In genomic region chr21:34024382-34024693, GRCh38 we compare ENCODE assay signal across 18 cellular contexts. TPM values are rescaled to one million over a fixed set of nuclear protein-coding genes. Genes with fewer than 3 reads are reported as not detected.
DNase-seq lines count a peak whose midpoint lies in the region; ATAC-seq and TF ChIP-seq lines count a peak whose summit lies in the region.
"Had no signal": no experiment of that assay in that cellular context is flagged by ENCODE, and none has a peak within 500 bp of the region (broad histone marks: within the 10 kb centered on the region; RNA-seq: fewer than 3 reads in every experiment).

No MANE protein-coding gene starts in this region.

- CTCF ChIA-PET in Panc1 (lab: Charles Lee): interaction anchor here (0.6 kb wide), 1 partner anchor 320 kb away, joined by 3 read pairs; no protein-coding TSS in a partner anchor
- CTCF ChIA-PET in activated CD4-positive, alpha-beta T cell treated with anti-CD3 and anti-CD28 coated beads, Interleukin-2, amount 10 ng/mL, durations not matched to agents 7 days and 5 days (lab: Charles Lee): interaction anchor here (0.6 to 1.1 kb wide), 2 partner anchors 37 to 53 kb away, joined by 3 read pairs; no protein-coding TSS in a partner anchor

- H3K27me3 ChIP-seq in Panc1 (ENCODE audit: control insufficient read depth, insufficient read depth, low read length) (no peaks in the 10 kb centered on the region), muscle layer of colon (ENCODE audit: control insufficient read depth in 1 of 2, insufficient read depth in 2 of 2, low read length in 2 of 2) (no peaks in the 10 kb centered on the region)

- intact Hi-C loops in Panc1 (cut with micrococcal nuclease; ENCODE audit: unreplicated experiment): no loop called here

- H3K36me3 ChIP-seq in Panc1 (ENCODE audit: control insufficient read depth, insufficient read depth, low read length): no peaks in the 10 kb centered on the region
- no peaks in the 10 kb centered on the region for H3K36me3 ChIP-seq in muscle layer of colon (ENCODE audit: insufficient read depth, low read length)

- no peaks in the 10 kb centered on the region for H3K9me3 Mint-ChIP-seq in natural killer cell treated with Interleukin-12 subunit alpha and Interleukin-12 subunit beta and Interleukin-15 and Interleukin-18, amount 100 ng/mL, for 72 hours
- peaks cover 4% of the 10 kb centered on the region for H3K9me3 Mint-ChIP-seq in activated CD4-positive, alpha-beta T cell treated with anti-CD3 and anti-CD28 coated beads, Interleukin-2, amount 10 ng/mL, durations not matched to agents 7 days and 5 days
- no peaks in the 10 kb centered on the region for H3K9me3 Mint-ChIP-seq in endothelial cell (ENCODE audit: unreplicated experiment)
- H3K9me3 Mint-ChIP-seq: GM23338 had no signal

- BruUV-seq in Panc1 (replicated peaks; lab: Mats Ljungman, UMichigan): no TSS peak

- POLR2A ChIA-PET in Panc1 (lab: Charles Lee): no interaction called here
- POLR2A ChIA-PET in activated CD4-positive, alpha-beta T cell treated with anti-CD3 and anti-CD28 coated beads, Interleukin-2, amount 10 ng/mL, durations not matched to agents 7 days and 5 days (lab: Charles Lee): interaction anchor here (1.1 kb wide), 1 partner anchor 69 kb away, joined by 4 read pairs; no protein-coding TSS in a partner anchor

- H3K9me3 ChIP-seq in Panc1 (ENCODE audit: control insufficient read depth, insufficient read depth, low read depth, low read length) (no peaks in the 10 kb centered on the region), muscle layer of colon (ENCODE audit: low read length) (no peaks in the 10 kb centered on the region)

- H3K4me1 Mint-ChIP-seq in natural killer cell treated with Interleukin-12 subunit alpha and Interleukin-12 subunit beta and Interleukin-15 and Interleukin-18, amount 100 ng/mL, for 72 hours (ENCODE audit: low read depth in 2 of 2): peaks cover 6 to 37% of the 10 kb centered on the region in 2 donors
- H3K4me1 Mint-ChIP-seq in activated CD4-positive, alpha-beta T cell treated with anti-CD3 and anti-CD28 coated beads, Interleukin-2, amount 10 ng/mL, durations not matched to agents 7 days and 5 days: peaks cover 17% of the 10 kb centered on the region
- H3K4me1 Mint-ChIP-seq in endothelial cell (ENCODE audit: unreplicated experiment): peaks cover 3% of the 10 kb centered on the region

- DNase-seq in Panc1 (ENCODE audit: low read depth, low spot score) (no peak), endothelial cell (ENCODE audit: low spot score) (no peak), mesenteric fat pad (ENCODE audit: low spot score) (no peak), LoVo (ENCODE audit: low spot score) (no peak)
- no peak for DNase-seq in natural killer cell treated with Interleukin-12 subunit alpha and Interleukin-12 subunit beta and Interleukin-15 and Interleukin-18, amount 100 ng/mL, for 72 hours (ENCODE audit: low spot score)
- DNase-seq in activated CD4-positive, alpha-beta T cell treated with anti-CD3 and anti-CD28 coated beads, Interleukin-2, amount 10 ng/mL, durations not matched to agents 7 days and 5 days: no peak
- DNase-seq: Caco-2; CD4-positive, CD25-positive, alpha-beta regulatory T cell; CD8-positive, alpha-beta T cell; DMS153; EL; GDM1; H9 had no signal

- peak overlapping the region; percentile 6; the same call in 1 of the 2 replicates for H3K27ac ChIP-seq in Panc1 (ENCODE audit: low read length)
- peak overlapping the region; percentile 10 for H3K27ac ChIP-seq in muscle layer of colon (ENCODE audit: low read depth, low read length)
- H3K27ac ChIP-seq: C4-2B had no signal

- in situ Hi-C loops in Panc1 (cut with HindIII; ENCODE audit: low pct_unique_long_range_greater_than_20kb, low sequenced_read_pairs): no loop called here

- TF ChIP-seq CTCF in Panc1 (IDR thresholded peaks at IDR 0.05) (no peak), endothelial cell (IDR thresholded peaks at IDR 0.05; ENCODE audit: unreplicated experiment) (no peak)

- ATAC-seq in Panc1: no peak
- peak; percentile 11 to 45 for ATAC-seq in natural killer cell treated with Interleukin-12 subunit alpha and Interleukin-12 subunit beta and Interleukin-15 and Interleukin-18, amount 100 ng/mL, for 72 hours
- ATAC-seq: CD8-positive, alpha-beta T cell; GM12878; GM23338; HCT116 had no signal

- no peak overlapping the region for H3K27ac Mint-ChIP-seq in natural killer cell treated with Interleukin-12 subunit alpha and Interleukin-12 subunit beta and Interleukin-15 and Interleukin-18, amount 100 ng/mL, for 72 hours
- no peak overlapping the region for H3K27ac Mint-ChIP-seq in activated CD4-positive, alpha-beta T cell treated with anti-CD3 and anti-CD28 coated beads, Interleukin-2, amount 10 ng/mL, durations not matched to agents 7 days and 5 days
- no peak overlapping the region for H3K27ac Mint-ChIP-seq in endothelial cell (ENCODE audit: unreplicated experiment)
- H3K27ac Mint-ChIP-seq: CD4-positive, CD25-positive, alpha-beta regulatory T cell; CD8-positive, alpha-beta T cell; GM23338; H9 had no signal

- H3K36me3 Mint-ChIP-seq in natural killer cell treated with Interleukin-12 subunit alpha and Interleukin-12 subunit beta and Interleukin-15 and Interleukin-18, amount 100 ng/mL, for 72 hours: no peaks in the 10 kb centered on the region
- no peaks in the 10 kb centered on the region for H3K36me3 Mint-ChIP-seq in activated CD4-positive, alpha-beta T cell treated with anti-CD3 and anti-CD28 coated beads, Interleukin-2, amount 10 ng/mL, durations not matched to agents 7 days and 5 days (ENCODE audit: low read depth)
- no peaks in the 10 kb centered on the region for H3K36me3 Mint-ChIP-seq in endothelial cell (ENCODE audit: low read depth, unreplicated experiment)
- H3K36me3 Mint-ChIP-seq: CD4-positive, CD25-positive, alpha-beta regulatory T cell; CD8-positive, alpha-beta T cell had no signal

- H3K4me1 ChIP-seq in Panc1 (ENCODE audit: control insufficient read depth, insufficient read depth, low read length): peaks cover 7% of the 10 kb centered on the region
- peaks cover 31% of the 10 kb centered on the region for H3K4me1 ChIP-seq in muscle layer of colon (ENCODE audit: insufficient read depth, low read length)

- H3K27me3 Mint-ChIP-seq in natural killer cell treated with Interleukin-12 subunit alpha and Interleukin-12 subunit beta and Interleukin-15 and Interleukin-18, amount 100 ng/mL, for 72 hours: no peaks in the 10 kb centered on the region
- no peaks in the 10 kb centered on the region for H3K27me3 Mint-ChIP-seq in activated CD4-positive, alpha-beta T cell treated with anti-CD3 and anti-CD28 coated beads, Interleukin-2, amount 10 ng/mL, durations not matched to agents 7 days and 5 days
- H3K27me3 Mint-ChIP-seq in endothelial cell (ENCODE audit: unreplicated experiment): no peaks in the 10 kb centered on the region
- H3K27me3 Mint-ChIP-seq: CD4-positive, CD25-positive, alpha-beta regulatory T cell had no signal

- no peak overlapping the region for H3K9ac ChIP-seq in muscle layer of colon (ENCODE audit: low read length)

- no peak overlapping the region for H3K4me3 ChIP-seq in Panc1 (ENCODE audit: low read depth in 2 of 2, low read length in 2 of 2)
- H3K4me3 ChIP-seq in muscle layer of colon (ENCODE audit: low read depth in 1 of 2, low read length in 2 of 2): no peak overlapping the region
- H3K4me3 ChIP-seq: GM12878, GM23338 had no signal

- no peak overlapping the region for H3K4me3 Mint-ChIP-seq in natural killer cell treated with Interleukin-12 subunit alpha and Interleukin-12 subunit beta and Interleukin-15 and Interleukin-18, amount 100 ng/mL, for 72 hours
- H3K4me3 Mint-ChIP-seq in activated CD4-positive, alpha-beta T cell treated with anti-CD3 and anti-CD28 coated beads, Interleukin-2, amount 10 ng/mL, durations not matched to agents 7 days and 5 days: no peak overlapping the region
- H3K4me3 Mint-ChIP-seq in endothelial cell (ENCODE audit: unreplicated experiment): no peak overlapping the region
- H3K4me3 Mint-ChIP-seq: CD4-positive, CD25-positive, alpha-beta regulatory T cell; CD8-positive, alpha-beta T cell; GM23338; H9 had no signal

RNA-seq across cellular contexts. Expression of gene MRPS6, which starts 49.0 kb away (rescaled TPM):
- 109 TPM for total RNA-seq in Panc1 (2021; ENCODE audit: unreplicated experiment)
- 70.0 TPM for polyA plus RNA-seq in Panc1 (2012; ENCODE audit: insufficient read length)
- total RNA-seq in natural killer cell treated with Interleukin-12 subunit alpha and Interleukin-12 subunit beta and Interleukin-15 and Interleukin-18, amount 100 ng/mL, for 72 hours: 100 to 1,000 TPM; 122 to 188 TPM
- total RNA-seq in activated CD4-positive, alpha-beta T cell treated with anti-CD3 and anti-CD28 coated beads, Interleukin-2, amount 10 ng/mL, durations not matched to agents 7 days and 5 days: 10 to 100 TPM; 77.8 to 88.2 TPM
- total RNA-seq in endothelial cell (ENCODE audit: unreplicated experiment): 42.4 TPM
- total RNA-seq in mesenteric fat pad: 69.3 TPM

RNA-seq across cellular contexts. Expression of gene SLC5A3, which starts 49.0 kb away (rescaled TPM):
- 29.4 TPM for total RNA-seq in Panc1 (2021; ENCODE audit: unreplicated experiment)
- 6.6 TPM for polyA plus RNA-seq in Panc1 (2012; ENCODE audit: insufficient read length)
- 10 to 100 TPM; 36.1 to 59.1 TPM for total RNA-seq in natural killer cell treated with Interleukin-12 subunit alpha and Interleukin-12 subunit beta and Interleukin-15 and Interleukin-18, amount 100 ng/mL, for 72 hours
- 10 to 100 TPM; 23.9 to 24.0 TPM for total RNA-seq in activated CD4-positive, alpha-beta T cell treated with anti-CD3 and anti-CD28 coated beads, Interleukin-2, amount 10 ng/mL, durations not matched to agents 7 days and 5 days
- 7.6 TPM for total RNA-seq in endothelial cell (ENCODE audit: unreplicated experiment)
- total RNA-seq in mesenteric fat pad: 25.0 TPM
